Comparison of ENCODE assay signal across 8 cellular contexts in genomic region chr20:32823078-32823477, GRCh38. TPM values are rescaled to one million over a fixed set of nuclear protein-coding genes. Genes with fewer than 3 reads are reported as not detected.
DNase-seq lines count a peak whose midpoint lies in the region; ATAC-seq, FAIRE-seq and TF ChIP-seq lines count a peak whose summit lies in the region.

No MANE protein-coding gene starts in this region.

- H3K4me2 ChIP-seq in H1 (ENCODE audit: insufficient read depth in 1 of 2, low read depth in 2 of 2, low read length in 2 of 2), result no peak overlapping the region

- peak overlapping the region in 1 of 4 experiments; percentile 12; a peak in 2 of 7 replicates for H3K9ac ChIP-seq in H1 (replicated peaks in 1 of 4; ENCODE audit: extremely low read depth in 1 of 4, low read depth in 3 of 4, low read length in 3 of 4)

- H3K9me3 ChIP-seq in H1 (ENCODE audit: insufficient read depth in 2 of 2, low read depth in 1 of 2, low read length in 1 of 2) (no peaks in the 10 kb centered on the region), BE2C (no peaks in the 10 kb centered on the region)

- no peak overlapping the region for H3K27ac ChIP-seq in H1 (ENCODE audit: low read depth, low read length)

- ATAC-seq in GM21528 (IDR thresholded peaks at IDR 0.05; ENCODE audit: low FRiP score, unreplicated experiment) (no peak), GM21447 (IDR thresholded peaks at IDR 0.05; ENCODE audit: unreplicated experiment) (no peak)

- TF ChIP-seq CTCF in H1 (IDR thresholded peaks at IDR 0.05; ENCODE audit: control extremely low read depth in 1 of 3, insufficient read depth in 1 of 3, low read depth in 1 of 3, low read length in 3 of 3) (no peak), BE2C (IDR thresholded peaks at IDR 0.05; ENCODE audit: low read depth, low read length) (no peak)

- 87% methylated on average over 3 of the region's 3 CpGs; no CpG with 5 or more reads in 1 of the 2 experiments for WGBS in H1 (ENCODE audit: extremely low coverage in 1 of 2, insufficient coverage in 1 of 2, insufficient read length in 1 of 2, insufficient replicate concordance in 2 of 2, low coverage in 1 of 2, low lambda C conversion rate in 2 of 2, missing lambda C conversion rate in 1 of 2), 2 experiments

- H3K36me3 ChIP-seq in H1 (ENCODE audit: control insufficient read depth in 2 of 4, insufficient read depth in 4 of 4, low read length in 3 of 4), result peaks cover 2 to 21% (median 10%) of the 10 kb centered on the region in 4 experiments; a peak in 4 of 8 replicates
- H3K36me3 ChIP-seq in BE2C, result peaks cover 22% of the 10 kb centered on the region

- H4K20me1 ChIP-seq in H1 (replicated peaks in 1 of 2; ENCODE audit: control insufficient read depth in 1 of 2, insufficient read depth in 2 of 2, low read length in 2 of 2), result peaks cover 15 to 29% of the 10 kb centered on the region in 2 experiments

- no peak overlapping the region for H2AK5ac ChIP-seq in H1 (ENCODE audit: low read depth, low read length)

- DNase-seq in GM03348 (ENCODE audit: low spot score) (peak; percentile 71), SIG-M5 (lab: John Stamatoyannopoulos, UW) (peak; percentile 43), H1 (ENCODE audit: low read depth in 1 of 2, low spot score in 2 of 2) (no peak), skeletal muscle cell (ENCODE audit: low read depth) (peak; percentile 62), urothelium cell line (ENCODE audit: low spot score) (no peak), BE2C (no peak)

- peaks cover 0 to 2% (median 0%) of the 10 kb centered on the region in 4 experiments; a peak in 1 of 7 replicates for H3K27me3 ChIP-seq in H1 (replicated peaks in 1 of 4; ENCODE audit: control insufficient read depth in 3 of 4, extremely low read depth in 1 of 4, insufficient read depth in 3 of 4, low read length in 3 of 4)
- no peaks in the 10 kb centered on the region for H3K27me3 ChIP-seq in BE2C

- H2BK20ac ChIP-seq in H1 (ENCODE audit: low read length), result no peak overlapping the region

- no peak overlapping the region for H4K91ac ChIP-seq in H1 (replicated peaks; ENCODE audit: insufficient read length, low read length)

- no peak overlapping the region for H3K56ac ChIP-seq in H1 (replicated peaks; ENCODE audit: insufficient read length, low read depth, low read length)

- no peak overlapping the region for H3K23ac ChIP-seq in H1 (ENCODE audit: insufficient read length)

- FAIRE-seq in H1 (lab: Jason Lieb, UNC) (no peak), urothelium cell line (lab: Jason Lieb, UNC) (no peak)

- no peak overlapping the region for H2BK120ac ChIP-seq in H1 (replicated peaks; ENCODE audit: low read depth, low read length)

- no peak overlapping the region for H3K4ac ChIP-seq in H1 (replicated peaks; ENCODE audit: insufficient read length, low read depth, low read length)

- H3K23me2 ChIP-seq in H1 (ENCODE audit: low read depth, low read length), result peaks cover 5% of the 10 kb centered on the region; the same call in 1 of the 2 replicates

- peaks cover 14% of the 10 kb centered on the region for H3K79me1 ChIP-seq in H1 (ENCODE audit: low read depth, low read length)

- no peak overlapping the region for H3K18ac ChIP-seq in H1 (ENCODE audit: extremely low read depth, low read length)

- no peak overlapping the region for H2BK15ac ChIP-seq in H1 (ENCODE audit: low read length)

- H3K4me1 ChIP-seq in H1 (replicated peaks in 1 of 4; ENCODE audit: control insufficient read depth in 3 of 4, insufficient read depth in 4 of 4, low read length in 3 of 4), result peaks cover 0 to 12% (median 4%) of the 10 kb centered on the region in 4 experiments
- no peaks in the 10 kb centered on the region for H3K4me1 ChIP-seq in BE2C

- no peak overlapping the region for H3K14ac ChIP-seq in H1 (ENCODE audit: insufficient read length)

- H4K5ac ChIP-seq in H1 (ENCODE audit: insufficient read length, low read depth, low read length), result no peak overlapping the region

- no peak for TF ChIP-seq POLR2A in H1 (IDR thresholded peaks at IDR 0.05; ENCODE audit: control extremely low read depth in 1 of 2, low read depth in 2 of 2, low read length in 2 of 2)

- no peak overlapping the region for H3K4me3 ChIP-seq in H1 (ENCODE audit: extremely low read depth in 1 of 4, insufficient read depth in 2 of 4, low read depth in 3 of 4, low read length in 4 of 4)
- H3K4me3 ChIP-seq in skeletal muscle cell (ENCODE audit: low read depth, low read length), result no peak overlapping the region
- no peak overlapping the region for H3K4me3 ChIP-seq in BE2C (ENCODE audit: low read depth, low read length)

- no peak overlapping the region for H2AFZ ChIP-seq in H1 (ENCODE audit: low read length)

- no peak for TF ChIP-seq EP300 in H1 (IDR thresholded peaks at IDR 0.05; ENCODE audit: borderline replicate concordance in 1 of 2, low read depth in 2 of 2, low read length in 2 of 2)

- POLR2A ChIA-PET in H1 (lab: Charles Lee; ENCODE audit: partially characterized antibody), result interaction anchor here (1.1 to 5.4 kb wide), 5 partner anchors 12 to 60 kb away, joined by 3 to 51 read pairs (median 3); no protein-coding TSS in a partner anchor

- H4K8ac ChIP-seq in H1 (ENCODE audit: extremely low read depth, insufficient read depth, low read length), result no peak overlapping the region

- TF ChIP-seq RAD21 in H1 (IDR thresholded peaks at IDR 0.05 in 1 of 2, conservative IDR thresholded peaks at IDR 0.05 in 1 of 2; ENCODE audit: low read depth in 2 of 2, low read length in 2 of 2), result peak; percentile 6 to 34; a peak in 1 of 4 replicates

- H3K79me2 ChIP-seq in H1 (ENCODE audit: control insufficient read depth in 1 of 2, insufficient read depth in 2 of 2, low read length in 2 of 2), result peaks cover 46 to 66% of the 10 kb centered on the region in 2 experiments

- CTCF ChIA-PET in H1 (lab: Charles Lee; ENCODE audit: partially characterized antibody), result interaction anchor here (0.8 to 1.6 kb wide), 2 partner anchors 71 to 151 kb away, joined by 3 to 5 read pairs; no protein-coding TSS in a partner anchor

- H2BK5ac ChIP-seq in H1 (ENCODE audit: low read depth, low read length), result no peak overlapping the region

- no peak overlapping the region for H2BK12ac ChIP-seq in H1 (ENCODE audit: low read depth, low read length)

TF ChIP-seq in H1, 55 proteins besides CTCF, POLR2A, EP300 and RAD21:
- no peak for TF ChIP-seq CHD1 (IDR thresholded peaks at IDR 0.05; ENCODE audit: low read depth, low read length)
TF ChIP-seq in H1: peak in this region for 0.

RNA-seq across cellular contexts. Expression of gene MAPRE1, which starts 3.3 kb away (rescaled TPM):
- total RNA-seq in H1 (2021; fragmentation: NEBNext Ultra II Directional; extraction: Animal tissue kit (Norgen Biotek cat#: 25700)), result 170 and 173 TPM in 2 replicates
- 51.9 and 74.5 TPM in 2 replicates for polyA plus RNA-seq in H1 (2011; rRNA removed)
- 98.6 TPM for polyA plus RNA-seq in H1 (2011; cell fraction: cytosol; rRNA removed)
- polyA plus RNA-seq in H1 (2011; cell fraction: nucleus; rRNA removed), result 20.6 TPM
- 98.2 to 158 TPM (median 111 TPM) in 4 replicates for polyA plus RNA-seq in H1 (2012, experiment 1 of 2)
- 22.4 TPM for polyA plus RNA-seq in H1 (2012, experiment 2 of 2)
- polyA plus RNA-seq in H1 (2013, experiment 1 of 2), result 83.8 TPM
- 85.3 TPM for polyA plus RNA-seq in H1 (2013, experiment 2 of 2)
- 78.7 and 87.3 TPM in 2 replicates for polyA minus RNA-seq in H1 (2011; rRNA and poly(A)+ RNA removed)
- polyA minus RNA-seq in H1 (2011; cell fraction: cytosol; rRNA and poly(A)+ RNA removed), result 59.3 TPM
- polyA minus RNA-seq in H1 (2011; cell fraction: nucleus; rRNA and poly(A)+ RNA removed), result 32.8 TPM
- 139 TPM for polyA plus RNA-seq in BE2C (2012; ENCODE audit: insufficient read depth, insufficient read length, low read depth)

RNA-seq across cellular contexts. Expression of gene EFCAB8, which starts 35.6 kb away (rescaled TPM):
- total RNA-seq in H1 (2021; fragmentation: NEBNext Ultra II Directional; extraction: Animal tissue kit (Norgen Biotek cat#: 25700)), result 0.20 TPM in 1 of 2 replicates, not detected in the other
- 0.02 and 0.06 TPM in 2 replicates for polyA plus RNA-seq in H1 (2011; rRNA removed)
- polyA plus RNA-seq in H1 (2011; cell fraction: cytosol; rRNA removed), result 0.10 TPM
- 0.30 TPM for polyA plus RNA-seq in H1 (2011; cell fraction: nucleus; rRNA removed)
- polyA plus RNA-seq in H1 (2012, experiment 1 of 2), result 0.04 to 0.05 TPM in 2 of 4 replicates, not detected in the others
- not detected for polyA plus RNA-seq in H1 (2012, experiment 2 of 2)
- polyA plus RNA-seq in H1 (2013, experiment 1 of 2), result 0.12 TPM
- polyA plus RNA-seq in H1 (2013, experiment 2 of 2), result 0.13 TPM
- polyA minus RNA-seq in H1 (2011; rRNA and poly(A)+ RNA removed), result 0.24 and 0.79 TPM in 2 replicates
- not detected for polyA minus RNA-seq in H1 (2011; cell fraction: cytosol; rRNA and poly(A)+ RNA removed)
- 0.90 TPM for polyA minus RNA-seq in H1 (2011; cell fraction: nucleus; rRNA and poly(A)+ RNA removed)
- not detected for polyA plus RNA-seq in BE2C (2012; ENCODE audit: insufficient read depth, insufficient read length, low read depth)

Comparison
In these comparisons a context has a peak if more than half of its experiments do, and no peak if none do; other contexts are left out.
1. DNase-seq: peak in GM03348 (single experiment), SIG-M5 (single experiment) and skeletal muscle cell (single experiment); none in H1 (0 of 2), urothelium cell line (single experiment) and BE2C (single experiment).